Comparison of ENCODE assay signal across 15 cellular contexts in the genomic region with DNA sequence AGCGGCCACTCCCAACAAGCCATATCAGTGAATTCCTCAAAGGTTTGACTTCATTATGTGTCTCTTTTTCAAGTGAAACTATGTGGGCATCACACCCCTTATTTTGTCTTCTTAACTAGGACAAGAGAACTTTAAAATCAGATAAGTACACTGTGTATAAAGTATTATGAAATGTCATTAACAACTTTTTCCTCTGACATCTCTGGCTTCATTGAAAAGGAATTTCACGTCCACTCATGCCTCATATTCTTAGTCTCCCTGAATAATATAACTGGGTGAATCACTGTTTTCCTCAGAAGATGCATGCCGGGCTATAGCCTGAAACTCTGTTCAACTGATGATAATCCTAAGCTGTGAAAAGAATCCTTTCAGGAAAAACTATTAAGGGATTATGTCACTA.
DNase-seq lines count a peak whose midpoint lies in the region; TF ChIP-seq lines count a peak whose summit lies in the region.
"Had no signal": no experiment of that assay in that cellular context is flagged by ENCODE, and none has a peak within 500 bp of the region (broad histone marks: within the 10 kb centered on the region; RNA-seq: fewer than 3 reads in every experiment).

No MANE protein-coding gene starts in this region.

- H3K4me3 ChIP-seq in AG04449 (ENCODE audit: low read depth, low read length) = no peak overlapping the region
- H3K4me3 ChIP-seq in mesenchymal stem cell (ENCODE audit: insufficient read depth in 1 of 2, low read depth in 1 of 2, low read length in 2 of 2) = no peak overlapping the region
- no peak overlapping the region for H3K4me3 ChIP-seq in sigmoid colon

- H3K4me2 ChIP-seq in mesenchymal stem cell (ENCODE audit: low read length, poor library complexity, severe bottlenecking) = no peak overlapping the region

- H3K4ac ChIP-seq in mesenchymal stem cell (ENCODE audit: low read depth in 1 of 2, low read length in 2 of 2) = no peak overlapping the region

- no peak overlapping the region for H2AK5ac ChIP-seq in mesenchymal stem cell (ENCODE audit: low read length, severe bottlenecking)

- CTCF ChIA-PET in AG04449 (lab: Yijun Ruan, JAX) = interaction anchor here (1.3 to 1.6 kb wide), 3 partner anchors 11 to 126 kb away, joined by 3 to 8 read pairs (median 5); no protein-coding TSS in a partner anchor

- H3K14ac ChIP-seq in mesenchymal stem cell (ENCODE audit: low read length in 2 of 2) = no peak overlapping the region

- no peak overlapping the region for H2BK12ac ChIP-seq in mesenchymal stem cell (ENCODE audit: low read length in 2 of 2)

- H2AFZ ChIP-seq in mesenchymal stem cell (ENCODE audit: low read depth, low read length) = no peak overlapping the region

- H3K27ac ChIP-seq in mesenchymal stem cell (ENCODE audit: low read length, poor library complexity, severe bottlenecking) = no peak overlapping the region
- H3K27ac ChIP-seq in sigmoid colon = peak overlapping the region in 1 of 4 donors; percentile 37

- 35% methylated on average over 2 of the region's 3 CpGs for WGBS in mesenchymal stem cell
- WGBS in sigmoid colon, 2 donors = 86 to 93% methylated on average over 3 of the region's 3 CpGs

- peak; percentile 33 for DNase-seq in AG04449 (ENCODE audit: low read depth, low spot score)
- peak; percentile 56 for DNase-seq in NCI-H82 (lab: John Stamatoyannopoulos, UW)
- DNase-seq in dermis blood vessel endothelial cell = peak; percentile 9
- peak; percentile 73 for DNase-seq in mesenchymal stem cell
- no peak for DNase-seq in central memory CD4-positive, alpha-beta T cell
- DNase-seq in HT-29 (ENCODE audit: low spot score) = no peak
- DNase-seq in posterior vena cava (ENCODE audit: low spot score) = no peak
- no peak for DNase-seq in sigmoid colon
- DNase-seq: activated CD4-positive, alpha-beta T cell treated with anti-CD3 and anti-CD28 coated beads for 1 hour; DMS79 treated with DMSO at 0.1 percent for 48 hours; erythroblast; kidney; naive thymus-derived CD4-positive, alpha-beta T cell; NCI-H1694; NCI-H774 had no signal

- H2BK120ac ChIP-seq in mesenchymal stem cell (ENCODE audit: low read depth, low read length) = no peak overlapping the region

- intact Hi-C loops in posterior vena cava (cut with DNase I) (loop anchor here in 1 of 2 donors (10.0 kb wide), 1 partner anchor 705 kb away; no protein-coding TSS in a partner anchor), sigmoid colon (cut with DNase I) (no loop called here)

- H3K36me3 ChIP-seq in mesenchymal stem cell (ENCODE audit: control insufficient read depth in 1 of 2, insufficient read depth in 2 of 2, low read depth in 1 of 2, low read length in 2 of 2) = no peaks in the 10 kb centered on the region
- H3K36me3 ChIP-seq in sigmoid colon = no peaks in the 10 kb centered on the region

- TF ChIP-seq CTCF in AG04449 (IDR thresholded peaks at IDR 0.05; ENCODE audit: insufficient read depth, low read length, missing control alignments) = no peak
- TF ChIP-seq CTCF in sigmoid colon (IDR thresholded peaks at IDR 0.05) = no peak

- H3K27me3 ChIP-seq in mesenchymal stem cell (ENCODE audit: control insufficient read depth in 1 of 2, insufficient read depth in 1 of 2, low read length in 2 of 2) (no peaks in the 10 kb centered on the region), sigmoid colon (no peaks in the 10 kb centered on the region)

- H3K4me1 ChIP-seq in mesenchymal stem cell (ENCODE audit: control insufficient read depth, insufficient read depth, low read depth, low read length) = peaks cover 4% of the 10 kb centered on the region
- H3K4me1 ChIP-seq in sigmoid colon = peaks cover 0 to 20% (median 15%) of the 10 kb centered on the region in 4 donors

- H3K18ac ChIP-seq in mesenchymal stem cell (ENCODE audit: low read depth in 1 of 2, low read length in 2 of 2) = no peak overlapping the region

- no peak overlapping the region for H2BK15ac ChIP-seq in mesenchymal stem cell (ENCODE audit: low read depth, poor library complexity, severe bottlenecking)

- H3K23ac ChIP-seq in mesenchymal stem cell (ENCODE audit: low read length in 2 of 2) = no peak overlapping the region

- POLR2A ChIA-PET in AG04449 (lab: Yijun Ruan, JAX) = interaction anchor here (1.0 kb wide), 1 partner anchor 398 kb away, joined by 3 read pairs; no protein-coding TSS in a partner anchor

- peak overlapping the region; percentile 93 for H3K9ac ChIP-seq in mesenchymal stem cell (ENCODE audit: low read length)

- H4K8ac ChIP-seq in mesenchymal stem cell (ENCODE audit: low read length) = no peak overlapping the region

- no peaks in the 10 kb centered on the region for H3K79me1 ChIP-seq in mesenchymal stem cell (replicated peaks; ENCODE audit: low read length, poor library complexity, severe bottlenecking)

- no peak for TF ChIP-seq EP300 in sigmoid colon (IDR thresholded peaks at IDR 0.05)

- no peak for TF ChIP-seq POLR2A in sigmoid colon (IDR thresholded peaks at IDR 0.05)

- no peak overlapping the region for H4K91ac ChIP-seq in mesenchymal stem cell (ENCODE audit: low read length)

- H3K9me3 ChIP-seq in mesenchymal stem cell (ENCODE audit: control insufficient read depth, low read length) (no peaks in the 10 kb centered on the region), sigmoid colon (no peaks in the 10 kb centered on the region)

- no peak overlapping the region for H2BK5ac ChIP-seq in mesenchymal stem cell (ENCODE audit: low read depth, low read length, poor library complexity, severe bottlenecking)

Comparison
In these comparisons a context has a peak if more than half of its experiments do, and no peak if none do; other contexts are left out.
1. DNase-seq: peak in AG04449 (single experiment), NCI-H82 (single experiment), dermis blood vessel endothelial cell (single experiment) and mesenchymal stem cell (single experiment); none in central memory CD4-positive, alpha-beta T cell (single experiment), HT-29 (single experiment), posterior vena cava (single experiment) and sigmoid colon (single experiment).